Comparison of ENCODE assay signal across 23 cellular contexts in genomic region chr3:112807685-112808084, GRCh38. TPM values are rescaled to one million over a fixed set of nuclear protein-coding genes. Genes with fewer than 3 reads are reported as not detected.
DNase-seq lines count a peak whose midpoint lies in the region; ATAC-seq and TF ChIP-seq lines count a peak whose summit lies in the region.
"Had no signal": no experiment of that assay in that cellular context is flagged by ENCODE, and none has a peak within 500 bp of the region (broad histone marks: within the 10 kb centered on the region; RNA-seq: fewer than 3 reads in every experiment).

No MANE protein-coding gene starts in this region.

- 63% methylated on average over 4 of the region's 4 CpGs for WGBS in suprapubic skin

- peak overlapping the region; percentile 31 for H3K27ac ChIP-seq in suprapubic skin

- no peak overlapping the region for H3K27ac Mint-ChIP-seq in activated CD8-positive, alpha-beta T cell treated with anti-CD3 and anti-CD28 coated beads, Interleukin-2, amount 10 ng/mL, durations not matched to agents 7 days and 5 days
- H3K27ac Mint-ChIP-seq in activated CD8-positive, alpha-beta T cell treated with anti-CD3 and anti-CD28 coated beads for 36 hours: no peak overlapping the region
- peak overlapping the region; percentile 75 for H3K27ac Mint-ChIP-seq in T-helper 17 cell
- H3K27ac Mint-ChIP-seq: GM23338, H9 had no signal

- POLR2A ChIA-PET in activated CD8-positive, alpha-beta T cell treated with anti-CD3 and anti-CD28 coated beads, Interleukin-2, amount 10 ng/mL, durations not matched to agents 7 days and 5 days (lab: Charles Lee): interaction anchor here (0.6 kb wide), 1 partner anchor 31 kb away, joined by 3 read pairs; no protein-coding TSS in a partner anchor
- POLR2A ChIA-PET in activated CD8-positive, alpha-beta T cell treated with anti-CD3 and anti-CD28 coated beads for 36 hours (lab: Charles Lee): no interaction called here

- no peak overlapping the region for H3K4me3 Mint-ChIP-seq in activated CD8-positive, alpha-beta T cell treated with anti-CD3 and anti-CD28 coated beads, Interleukin-2, amount 10 ng/mL, durations not matched to agents 7 days and 5 days
- no peak overlapping the region for H3K4me3 Mint-ChIP-seq in activated CD8-positive, alpha-beta T cell treated with anti-CD3 and anti-CD28 coated beads for 36 hours
- H3K4me3 Mint-ChIP-seq in T-helper 17 cell: no peak overlapping the region
- H3K4me3 Mint-ChIP-seq: CD8-positive, alpha-beta memory T cell; GM23338; H9 had no signal

- H3K36me3 Mint-ChIP-seq in activated CD8-positive, alpha-beta T cell treated with anti-CD3 and anti-CD28 coated beads, Interleukin-2, amount 10 ng/mL, durations not matched to agents 7 days and 5 days (ENCODE audit: low read depth): no peaks in the 10 kb centered on the region
- no peaks in the 10 kb centered on the region for H3K36me3 Mint-ChIP-seq in activated CD8-positive, alpha-beta T cell treated with anti-CD3 and anti-CD28 coated beads for 36 hours (ENCODE audit: low read depth)
- no peaks in the 10 kb centered on the region for H3K36me3 Mint-ChIP-seq in T-helper 17 cell (ENCODE audit: low read depth)

- H3K36me3 ChIP-seq in suprapubic skin: no peaks in the 10 kb centered on the region

- no peak for TF ChIP-seq CTCF in activated CD8-positive, alpha-beta T cell treated with anti-CD3 and anti-CD28 coated beads for 36 hours (IDR thresholded peaks at IDR 0.05)
- TF ChIP-seq CTCF in suprapubic skin (IDR thresholded peaks at IDR 0.05): no peak

- no peak overlapping the region for H3K4me3 ChIP-seq in suprapubic skin
- H3K4me3 ChIP-seq: GM23338 had no signal

- intact Hi-C loops in activated CD8-positive, alpha-beta T cell treated with anti-CD3 and anti-CD28 coated beads for 36 hours (cut with micrococcal nuclease): no loop called here

- peaks cover 25% of the 10 kb centered on the region for H3K4me1 ChIP-seq in suprapubic skin

- TF ChIP-seq POLR2A in suprapubic skin (IDR thresholded peaks at IDR 0.05): no peak

- H3K27me3 ChIP-seq in suprapubic skin: no peaks in the 10 kb centered on the region

- peak; percentile 58 for ATAC-seq in activated CD8-positive, alpha-beta T cell treated with anti-CD3 and anti-CD28 coated beads, Interleukin-2, amount 10 ng/mL, durations not matched to agents 7 days and 5 days
- ATAC-seq in activated CD8-positive, alpha-beta T cell treated with anti-CD3 and anti-CD28 coated beads for 36 hours: no peak
- peak; percentile 63 for ATAC-seq in T-helper 17 cell
- ATAC-seq: GM23338 had no signal

- H3K4me1 Mint-ChIP-seq in activated CD8-positive, alpha-beta T cell treated with anti-CD3 and anti-CD28 coated beads, Interleukin-2, amount 10 ng/mL, durations not matched to agents 7 days and 5 days (ENCODE audit: low read depth): peaks cover 23% of the 10 kb centered on the region
- H3K4me1 Mint-ChIP-seq in activated CD8-positive, alpha-beta T cell treated with anti-CD3 and anti-CD28 coated beads for 36 hours (ENCODE audit: low read depth): peaks cover 8% of the 10 kb centered on the region
- peaks cover 22% of the 10 kb centered on the region for H3K4me1 Mint-ChIP-seq in T-helper 17 cell
- H3K4me1 Mint-ChIP-seq: GM23338, H9 had no signal

- H3K9me3 ChIP-seq in T-helper 17 cell (ENCODE audit: control insufficient read depth, low read length, poor library complexity, severe bottlenecking): no peaks in the 10 kb centered on the region
- H3K9me3 ChIP-seq in suprapubic skin: no peaks in the 10 kb centered on the region
- H3K9me3 ChIP-seq: SK-N-SH had no signal

- no peaks in the 10 kb centered on the region for H3K27me3 Mint-ChIP-seq in activated CD8-positive, alpha-beta T cell treated with anti-CD3 and anti-CD28 coated beads, Interleukin-2, amount 10 ng/mL, durations not matched to agents 7 days and 5 days (ENCODE audit: low read depth)
- H3K27me3 Mint-ChIP-seq in activated CD8-positive, alpha-beta T cell treated with anti-CD3 and anti-CD28 coated beads for 36 hours: no peaks in the 10 kb centered on the region
- H3K27me3 Mint-ChIP-seq in T-helper 17 cell: no peaks in the 10 kb centered on the region
- H3K27me3 Mint-ChIP-seq: CD8-positive, alpha-beta memory T cell had no signal

- no peak for TF ChIP-seq EP300 in suprapubic skin (IDR thresholded peaks at IDR 0.05)

- DNase-seq in activated CD8-positive, alpha-beta T cell treated with anti-CD3 and anti-CD28 coated beads, Interleukin-2, amount 10 ng/mL, durations not matched to agents 7 days and 5 days: no peak
- DNase-seq in activated CD8-positive, alpha-beta T cell treated with anti-CD3 and anti-CD28 coated beads for 36 hours: no peak
- peak; percentile 70 for DNase-seq in NCI-H146 treated with DMSO at 0.1 percent for 48 hours (lab: John Stamatoyannopoulos, UW; ENCODE audit: unreplicated experiment)
- no peak for DNase-seq in T-helper 17 cell
- DNase-seq in suprapubic skin (ENCODE audit: low spot score in 2 of 2): no peak
- no peak for DNase-seq in nucleus accumbens (lab: John Stamatoyannopoulos, UW)
- no peak for DNase-seq in DMS 273 treated with DMSO at 0.1 percent for 48 hours (lab: John Stamatoyannopoulos, UW)
- DNase-seq: C1 segment of cervical spinal cord; Calu3; CD8-positive, alpha-beta memory T cell; H9; KBM-7; MV-4-11; NCI-H187 treated with DMSO at 0.1 percent for 48 hours; NCI-H2107; NCI-H446 treated with DMSO at 0.1 percent for 48 hours; NCI-H526; SIG-M5; SK-N-SH had no signal

- CTCF ChIA-PET in activated CD8-positive, alpha-beta T cell treated with anti-CD3 and anti-CD28 coated beads, Interleukin-2, amount 10 ng/mL, durations not matched to agents 7 days and 5 days (lab: Charles Lee): interaction anchor here (1.2 to 1.7 kb wide), 3 partner anchors 8 to 73 kb away, joined by 3 to 7 read pairs (median 3); no protein-coding TSS in a partner anchor
- CTCF ChIA-PET in activated CD8-positive, alpha-beta T cell treated with anti-CD3 and anti-CD28 coated beads for 36 hours (lab: Charles Lee): interaction anchor here (0.7 to 1.9 kb wide), 6 partner anchors 8 to 481 kb away, joined by 3 to 8 read pairs (median 4); no protein-coding TSS in a partner anchor

- H3K9me3 Mint-ChIP-seq in activated CD8-positive, alpha-beta T cell treated with anti-CD3 and anti-CD28 coated beads, Interleukin-2, amount 10 ng/mL, durations not matched to agents 7 days and 5 days (ENCODE audit: insufficient read depth): no peaks in the 10 kb centered on the region
- H3K9me3 Mint-ChIP-seq in activated CD8-positive, alpha-beta T cell treated with anti-CD3 and anti-CD28 coated beads for 36 hours: no peaks in the 10 kb centered on the region
- H3K9me3 Mint-ChIP-seq: CD8-positive, alpha-beta memory T cell; GM23338; H9 had no signal

RNA-seq across cellular contexts. Expression of gene CD200R1L, which starts 39.0 kb away (rescaled TPM):
- total RNA-seq in activated CD8-positive, alpha-beta T cell treated with anti-CD3 and anti-CD28 coated beads, Interleukin-2, amount 10 ng/mL, durations not matched to agents 7 days and 5 days: not detected
- not detected for total RNA-seq in activated CD8-positive, alpha-beta T cell treated with anti-CD3 and anti-CD28 coated beads for 36 hours
- total RNA-seq in T-helper 17 cell: not detected
- not detected for total RNA-seq in suprapubic skin
- total RNA-seq: A673; Calu3; CD8-positive, alpha-beta memory T cell; GM23338; H9; LHCN-M2; MCF 10A had no signal
